Comparison of ENCODE assay signal across 9 cellular contexts in genomic region chr7:82319674-82320118, GRCh38.
DNase-seq lines count a peak whose midpoint lies in the region; ATAC-seq and TF ChIP-seq lines count a peak whose summit lies in the region.
"Had no signal": no experiment of that assay in that cellular context is flagged by ENCODE, and none has a peak within 500 bp of the region (broad histone marks: within the 10 kb centered on the region; RNA-seq: fewer than 3 reads in every experiment).

No MANE protein-coding gene starts in this region.

- no peak overlapping the region for H3K4me3 ChIP-seq in prostate gland

- TF ChIP-seq POLR2A in prostate gland (IDR thresholded peaks at IDR 0.05), result no peak

- DNase-seq in GM03348 (ENCODE audit: low spot score) (peak; percentile 64), NCI-H774 (lab: John Stamatoyannopoulos, UW) (peak; percentile 81), globus pallidus (ENCODE audit: low spot score) (peak; percentile 89), prostate gland (ENCODE audit: low spot score) (peak; percentile 71)
- DNase-seq in activated CD8-positive, alpha-beta memory T cell treated with anti-CD3 and anti-CD28 coated beads, Interleukin-2, amount 50 U/mL, for 4 hours, result no peak

- TF ChIP-seq CTCF in prostate gland (IDR thresholded peaks at IDR 0.05), result no peak

- H3K9me3 ChIP-seq in prostate gland, result no peaks in the 10 kb centered on the region

- peak overlapping the region in 1 of 2 donors; percentile 7 for H3K27ac ChIP-seq in prostate gland
- H3K27ac ChIP-seq: RWPE1 had no signal

- 10% methylated on average over 4 of the region's 4 CpGs for WGBS in prostate gland

- no peaks in the 10 kb centered on the region for H3K36me3 ChIP-seq in prostate gland

- H3K4me1 ChIP-seq in prostate gland (replicated peaks), result peaks cover 6% of the 10 kb centered on the region

- no peaks in the 10 kb centered on the region for H3K27me3 ChIP-seq in prostate gland (replicated peaks; ENCODE audit: insufficient read depth)

- intact Hi-C loops in prostate gland (cut with DNase I), result no loop called here

- no peak for ATAC-seq in GM21526 (IDR thresholded peaks at IDR 0.05; ENCODE audit: low FRiP score, unreplicated experiment)
- no peak for ATAC-seq in GM18909 (IDR thresholded peaks at IDR 0.05; ENCODE audit: poor library complexity, unreplicated experiment)
- ATAC-seq in HG03159 (IDR thresholded peaks at IDR 0.05; ENCODE audit: unreplicated experiment), result no peak
